In the genomic region with DNA sequence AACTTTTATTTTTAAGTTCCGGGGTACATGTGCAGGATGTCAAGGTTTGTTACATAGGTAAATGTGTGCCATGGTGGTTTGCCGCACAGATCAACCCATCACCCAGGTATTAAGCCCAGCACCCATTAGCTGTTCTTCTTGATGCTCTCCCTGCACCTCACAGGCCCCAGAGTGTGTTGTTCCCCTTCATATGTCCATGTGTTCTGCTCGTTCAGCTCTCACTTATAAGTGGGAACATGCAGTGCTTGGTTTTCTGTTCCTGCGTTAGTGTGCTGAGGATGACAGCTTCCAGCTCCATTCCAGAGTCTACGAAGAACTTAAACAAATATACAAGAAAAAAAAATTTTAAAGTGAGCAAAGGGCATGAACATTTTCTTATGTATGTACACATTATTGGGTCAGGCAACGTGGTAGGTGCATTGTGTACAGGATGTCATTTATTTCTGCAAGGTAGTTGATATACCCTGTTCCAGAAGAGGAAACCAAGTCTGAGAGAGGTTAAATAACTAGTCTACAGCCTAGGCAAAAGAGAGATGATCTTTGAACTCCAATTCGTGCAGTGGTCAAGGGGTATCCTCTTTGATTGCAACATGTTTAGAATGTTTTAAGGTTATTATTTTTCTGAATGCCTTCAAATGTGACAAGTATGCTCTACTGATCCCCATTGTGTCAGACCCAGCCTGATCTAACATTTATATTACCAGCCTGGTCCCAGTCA, we compare ENCODE assay signal across 19 cellular contexts. TPM values are rescaled to one million over a fixed set of nuclear protein-coding genes. Genes with fewer than 3 reads are reported as not detected.
DNase-seq lines count a peak whose midpoint lies in the region; ATAC-seq, FAIRE-seq and TF ChIP-seq lines count a peak whose summit lies in the region.
"Had no signal": no experiment of that assay in that cellular context is flagged by ENCODE, and none has a peak within 500 bp of the region (broad histone marks: within the 10 kb centered on the region; RNA-seq: fewer than 3 reads in every experiment).

No MANE protein-coding gene starts in this region.

- BruUV-seq in HepG2 (replicated peaks; lab: Mats Ljungman, UMichigan), result no TSS peak

- TF ChIP-seq CTCF in H1 (IDR thresholded peaks at IDR 0.05; ENCODE audit: control extremely low read depth in 1 of 3, insufficient read depth in 1 of 3, low read depth in 1 of 3, low read length in 3 of 3) (no peak), HepG2 (CRISPR knock-in tag; IDR thresholded peaks at IDR 0.05) (no peak), smooth muscle cell (IDR thresholded peaks at IDR 0.05; ENCODE audit: borderline replicate concordance, insufficient read depth, poor library complexity, severe bottlenecking) (no peak), H9 (conservative IDR thresholded peaks at IDR 0.05) (no peak)

- H3K56ac ChIP-seq in H1 (replicated peaks; ENCODE audit: insufficient read length, low read depth, low read length) (no peak overlapping the region), H9 (ENCODE audit: insufficient read length, low read depth, low read length) (no peak overlapping the region)

- POLR2A ChIA-PET in H1 (lab: Charles Lee; ENCODE audit: partially characterized antibody) (interaction anchor here (0.8 kb wide), 1 partner anchor 9 kb away, joined by 3 read pairs; a partner anchor contains a TSS), HepG2 (lab: Yijun Ruan, JAX) (interaction anchor here (1.7 kb wide), 1 partner anchor 8 kb away, joined by 12 read pairs; a partner anchor contains a TSS)

- H2BK5ac ChIP-seq in H1 (ENCODE audit: low read depth, low read length), result no peak overlapping the region
- no peak overlapping the region for H2BK5ac ChIP-seq in H9 (ENCODE audit: insufficient read length, low read length)

- 93% methylated on average over 7 of the region's 7 CpGs; no CpG with 5 or more reads in 1 of the 2 experiments for WGBS in H1 (ENCODE audit: extremely low coverage in 1 of 2, insufficient coverage in 1 of 2, insufficient read length in 1 of 2, insufficient replicate concordance in 2 of 2, low coverage in 1 of 2, low lambda C conversion rate in 2 of 2, missing lambda C conversion rate in 1 of 2), 2 experiments
- WGBS in HepG2 (ENCODE audit: low lambda C conversion rate), result 27% methylated on average over 7 of the region's 7 CpGs
- 82% methylated on average over 7 of the region's 7 CpGs for WGBS in smooth muscle cell (ENCODE audit: low lambda C conversion rate)
- WGBS in H9 (ENCODE audit: extremely low coverage, insufficient read length, low lambda C conversion rate), result no CpG with 5 or more reads among the region's 7 CpGs

- H3T11ph ChIP-seq in H9 (ENCODE audit: low read length), result no peak overlapping the region

- no peaks in the 10 kb centered on the region for H3K79me1 ChIP-seq in H1 (ENCODE audit: low read depth, low read length)
- H3K79me1 ChIP-seq in H9 (ENCODE audit: insufficient read depth, low read depth, low read length, poor library complexity, severe bottlenecking), result no peaks in the 10 kb centered on the region

- TF ChIP-seq POLR2A in H1 (IDR thresholded peaks at IDR 0.05; ENCODE audit: control extremely low read depth in 1 of 2, low read depth in 2 of 2, low read length in 2 of 2), result no peak
- no peak for TF ChIP-seq POLR2A in HepG2 (IDR thresholded peaks at IDR 0.05; ENCODE audit: insufficient read depth in 1 of 2, low read depth in 2 of 2, low read length in 2 of 2)

- no peaks in the 10 kb centered on the region for H3K27me3 ChIP-seq in H1 (replicated peaks in 1 of 4; ENCODE audit: control insufficient read depth in 3 of 4, extremely low read depth in 1 of 4, insufficient read depth in 3 of 4, low read length in 3 of 4)
- H3K27me3 ChIP-seq in HepG2 (ENCODE audit: control insufficient read depth in 1 of 2, insufficient read depth in 2 of 2, low read length in 2 of 2), result no peaks in the 10 kb centered on the region
- H3K27me3 ChIP-seq in smooth muscle cell (ENCODE audit: low read depth), result no peaks in the 10 kb centered on the region
- H3K27me3 ChIP-seq in H9 (ENCODE audit: insufficient read depth, low read length), result no peaks in the 10 kb centered on the region
- H3K27me3 ChIP-seq: BLaER1 had no signal

- H3K4me3 Mint-ChIP-seq in stimulated activated memory B cell treated with anti-CD40 and anti-IgM and Interleukin-4, amounts not matched to agents 10 μg/mL and 1 μg/mL and 100 μg/mL, for 72 hours, result no peak overlapping the region
- H3K4me3 Mint-ChIP-seq in H9, result no peak overlapping the region
- H3K4me3 Mint-ChIP-seq: CD14-positive monocyte; CD4-positive, alpha-beta memory T cell; IgD-negative memory B cell had no signal

- H3K9ac ChIP-seq in H1 (replicated peaks in 1 of 4; ENCODE audit: extremely low read depth in 1 of 4, low read depth in 3 of 4, low read length in 3 of 4), result no peak overlapping the region
- H3K9ac ChIP-seq in HepG2 (ENCODE audit: insufficient read depth, low read depth, low read length), result no peak overlapping the region
- no peak overlapping the region for H3K9ac ChIP-seq in smooth muscle cell (ENCODE audit: low read depth)
- no peak overlapping the region for H3K9ac ChIP-seq in H9 (ENCODE audit: extremely low read depth, insufficient read length, low read length)
- H3K9ac ChIP-seq: BLaER1 had no signal

- H3K4me1 Mint-ChIP-seq in stimulated activated memory B cell treated with anti-CD40 and anti-IgM and Interleukin-4, amounts not matched to agents 10 μg/mL and 1 μg/mL and 100 μg/mL, for 72 hours, result no peaks in the 10 kb centered on the region
- H3K4me1 Mint-ChIP-seq in H9, result peaks cover 12 to 16% of the 10 kb centered on the region in 2 experiments
- H3K4me1 Mint-ChIP-seq: CD4-positive, alpha-beta memory T cell had no signal

- H2BK15ac ChIP-seq in H1 (ENCODE audit: low read length) (no peak overlapping the region), H9 (ENCODE audit: low read depth, low read length) (no peak overlapping the region)

- no peaks in the 10 kb centered on the region for H3F3A ChIP-seq in smooth muscle cell (ENCODE audit: low read depth)

- H3K18ac ChIP-seq in H1 (ENCODE audit: extremely low read depth, low read length), result no peak overlapping the region
- H3K18ac ChIP-seq in H9 (ENCODE audit: insufficient read length, low read depth, low read length), result no peak overlapping the region

- H2BK12ac ChIP-seq in H1 (ENCODE audit: low read depth, low read length) (no peak overlapping the region), H9 (ENCODE audit: insufficient read length, low read depth, low read length) (no peak overlapping the region)

- H2BK120ac ChIP-seq in H1 (replicated peaks; ENCODE audit: low read depth, low read length) (no peak overlapping the region), H9 (ENCODE audit: low read depth, low read length, poor library complexity, severe bottlenecking) (no peak overlapping the region)

- H3K4me3 ChIP-seq in H1 (ENCODE audit: extremely low read depth in 1 of 4, insufficient read depth in 2 of 4, low read depth in 3 of 4, low read length in 4 of 4), result no peak overlapping the region
- no peak overlapping the region; a peak in 1 of 6 replicates for H3K4me3 ChIP-seq in HepG2 (replicated peaks in 1 of 3; ENCODE audit: insufficient read depth in 1 of 3, low read depth in 2 of 3, low read length in 3 of 3)
- H3K4me3 ChIP-seq in smooth muscle cell, result no peak overlapping the region
- H3K4me3 ChIP-seq: BLaER1 had no signal

- intact Hi-C loops in Right ventricle myocardium superior (cut with DNase I), result no loop called here
- intact Hi-C loops in left cardiac atrium (cut with DNase I), result no loop called here
- intact Hi-C loops in HepG2 (cut with micrococcal nuclease; ENCODE audit: unreplicated experiment), result no loop called here

- H3K27ac ChIP-seq in H1 (ENCODE audit: low read depth, low read length) (no peak overlapping the region), HepG2 (ENCODE audit: extremely low read length, insufficient read depth, low read length) (no peak overlapping the region), smooth muscle cell (ENCODE audit: low read depth) (no peak overlapping the region), H9 (ENCODE audit: insufficient read length, low read depth, low read length) (no peak overlapping the region)
- H3K27ac ChIP-seq: BLaER1, HL-60 had no signal

- ATAC-seq in Right ventricle myocardium superior (ENCODE audit: poor library complexity) (peak; percentile 75), left cardiac atrium (no peak), HepG2 (peak; percentile 62)
- no peak for ATAC-seq in stimulated activated memory B cell treated with anti-CD40 and anti-IgM and Interleukin-4, amounts not matched to agents 10 μg/mL and 1 μg/mL and 100 μg/mL, for 72 hours

- in situ Hi-C loops in HepG2 (cut with HindIII; ENCODE audit: extremely low pct_ligation_motif_present, low pct_unique_long_range_greater_than_20kb), result no loop called here

- no peaks in the 10 kb centered on the region for H3K79me2 ChIP-seq in H1 (ENCODE audit: control insufficient read depth in 1 of 2, insufficient read depth in 2 of 2, low read length in 2 of 2)
- no peaks in the 10 kb centered on the region for H3K79me2 ChIP-seq in HepG2 (ENCODE audit: insufficient read depth, low read length)
- no peaks in the 10 kb centered on the region for H3K79me2 ChIP-seq in smooth muscle cell (ENCODE audit: low read depth)
- no peaks in the 10 kb centered on the region for H3K79me2 ChIP-seq in H9 (ENCODE audit: insufficient read depth, low read length)

- H3K23ac ChIP-seq in H1 (ENCODE audit: insufficient read length) (no peak overlapping the region), H9 (ENCODE audit: insufficient read length, low read depth, low read length) (no peak overlapping the region)

- TF ChIP-seq EP300 in H1 (IDR thresholded peaks at IDR 0.05; ENCODE audit: borderline replicate concordance in 1 of 2, low read depth in 2 of 2, low read length in 2 of 2) (no peak), HepG2 (IDR thresholded peaks at IDR 0.05; ENCODE audit: low read depth in 2 of 2, low read length in 2 of 2) (no peak), HepG2 (CRISPR knock-in tag; IDR thresholded peaks at IDR 0.05; ENCODE audit: borderline replicate concordance) (no peak)

- H3K4me1 ChIP-seq in H1 (replicated peaks in 1 of 4; ENCODE audit: control insufficient read depth in 3 of 4, insufficient read depth in 4 of 4, low read length in 3 of 4) (peaks cover 0 to under 1% (median under 1%) of the 10 kb centered on the region in 4 experiments; a peak in 3 of 7 replicates), HepG2 (ENCODE audit: insufficient read depth, low read length) (peaks cover 24% of the 10 kb centered on the region), smooth muscle cell (ENCODE audit: low read depth) (no peaks in the 10 kb centered on the region), H9 (ENCODE audit: insufficient read depth, low read length) (peaks cover 3% of the 10 kb centered on the region; the same call in 1 of the 2 replicates)

- no peak overlapping the region for H4K5ac ChIP-seq in H1 (ENCODE audit: insufficient read length, low read depth, low read length)
- no peak overlapping the region for H4K5ac ChIP-seq in H9 (ENCODE audit: insufficient read length, low read depth, low read length)

- H2AK5ac ChIP-seq in H1 (ENCODE audit: low read depth, low read length) (no peak overlapping the region), H9 (ENCODE audit: insufficient read length, low read length) (no peak overlapping the region)

- no peaks in the 10 kb centered on the region for H3K27me3 Mint-ChIP-seq in stimulated activated memory B cell treated with anti-CD40 and anti-IgM and Interleukin-4, amounts not matched to agents 10 μg/mL and 1 μg/mL and 100 μg/mL, for 72 hours
- H3K27me3 Mint-ChIP-seq in H9 (ENCODE audit: low read depth), result no peaks in the 10 kb centered on the region
- H3K27me3 Mint-ChIP-seq: IgD-negative memory B cell had no signal

- H4K8ac ChIP-seq in H1 (ENCODE audit: extremely low read depth, insufficient read depth, low read length) (no peak overlapping the region), H9 (replicated peaks; ENCODE audit: insufficient read length, low read depth, low read length) (no peak overlapping the region)

- no peak for FAIRE-seq in H1 (lab: Jason Lieb, UNC)
- no peak for FAIRE-seq in HepG2 (lab: Jason Lieb, UNC)
- FAIRE-seq: GM12892, GM18507 had no signal

- no peaks in the 10 kb centered on the region for H3K36me3 Mint-ChIP-seq in stimulated activated memory B cell treated with anti-CD40 and anti-IgM and Interleukin-4, amounts not matched to agents 10 μg/mL and 1 μg/mL and 100 μg/mL, for 72 hours
- no peaks in the 10 kb centered on the region for H3K36me3 Mint-ChIP-seq in H9 (ENCODE audit: insufficient read depth in 1 of 3, low read depth in 3 of 3)
- H3K36me3 Mint-ChIP-seq: CD14-positive monocyte; CD4-positive, alpha-beta memory T cell; IgD-negative memory B cell had no signal

- H2AFZ ChIP-seq in H1 (ENCODE audit: low read length), result no peak overlapping the region
- H2AFZ ChIP-seq in HepG2 (ENCODE audit: low read length), result no peak overlapping the region
- H2AFZ ChIP-seq in smooth muscle cell (ENCODE audit: low read depth), result no peak overlapping the region
- H2AFZ ChIP-seq in H9 (ENCODE audit: low read length), result no peak overlapping the region

- no peaks in the 10 kb centered on the region for H4K20me1 ChIP-seq in H1 (replicated peaks in 1 of 2; ENCODE audit: control insufficient read depth in 1 of 2, insufficient read depth in 2 of 2, low read length in 2 of 2)
- H4K20me1 ChIP-seq in HepG2 (ENCODE audit: insufficient read depth, low read length), result no peaks in the 10 kb centered on the region
- no peaks in the 10 kb centered on the region for H4K20me1 ChIP-seq in smooth muscle cell (ENCODE audit: low read depth)
- no peaks in the 10 kb centered on the region for H4K20me1 ChIP-seq in H9 (ENCODE audit: control insufficient read depth, insufficient read depth, insufficient read length)
- H4K20me1 ChIP-seq: BLaER1 had no signal

- H3K27ac Mint-ChIP-seq in stimulated activated memory B cell treated with anti-CD40 and anti-IgM and Interleukin-4, amounts not matched to agents 10 μg/mL and 1 μg/mL and 100 μg/mL, for 72 hours, result no peak overlapping the region
- no peak overlapping the region for H3K27ac Mint-ChIP-seq in H9
- H3K27ac Mint-ChIP-seq: CD14-positive monocyte; CD4-positive, alpha-beta memory T cell; IgD-negative memory B cell had no signal

- H3K14ac ChIP-seq in H1 (ENCODE audit: insufficient read length), result no peak overlapping the region
- H3K14ac ChIP-seq in H9 (ENCODE audit: insufficient read depth, low read length), result no peak overlapping the region

- H3K36me3 ChIP-seq in H1 (ENCODE audit: control insufficient read depth in 2 of 4, insufficient read depth in 4 of 4, low read length in 3 of 4) (no peaks in the 10 kb centered on the region), HepG2 (replicated peaks in 1 of 2; ENCODE audit: control insufficient read depth in 1 of 2, insufficient read depth in 2 of 2, low read length in 2 of 2) (no peaks in the 10 kb centered on the region), smooth muscle cell (ENCODE audit: low read depth) (no peaks in the 10 kb centered on the region)
- H3K36me3 ChIP-seq: BLaER1 had no signal

- H4K91ac ChIP-seq in H1 (replicated peaks; ENCODE audit: insufficient read length, low read length) (no peak overlapping the region), H9 (ENCODE audit: insufficient read length, low read depth, low read length) (no peak overlapping the region)

- no peak for TF ChIP-seq RAD21 in H1 (IDR thresholded peaks at IDR 0.05 in 1 of 2, conservative IDR thresholded peaks at IDR 0.05 in 1 of 2; ENCODE audit: low read depth in 2 of 2, low read length in 2 of 2)
- no peak for TF ChIP-seq RAD21 in HepG2 (CRISPR knock-in tag; IDR thresholded peaks at IDR 0.05)

- H3K9me3 Mint-ChIP-seq in stimulated activated memory B cell treated with anti-CD40 and anti-IgM and Interleukin-4, amounts not matched to agents 10 μg/mL and 1 μg/mL and 100 μg/mL, for 72 hours, result no peaks in the 10 kb centered on the region
- H3K9me3 Mint-ChIP-seq in H9, result no peaks in the 10 kb centered on the region
- H3K9me3 Mint-ChIP-seq: CD4-positive, alpha-beta memory T cell; IgD-negative memory B cell had no signal

- no peak overlapping the region for H3K4me2 ChIP-seq in H1 (ENCODE audit: insufficient read depth in 1 of 2, low read depth in 2 of 2, low read length in 2 of 2)
- peak overlapping the region; percentile 37 for H3K4me2 ChIP-seq in HepG2 (ENCODE audit: low read depth, low read length)
- no peak overlapping the region for H3K4me2 ChIP-seq in smooth muscle cell
- no peak overlapping the region for H3K4me2 ChIP-seq in H9 (ENCODE audit: insufficient read depth, insufficient read length, low read length)
- H3K4me2 ChIP-seq: BLaER1 had no signal

- 0 out of 2 replicates have a peak overlapping the region, but pooled peaks have one; percentile 9 for H2BK20ac ChIP-seq in H1 (ENCODE audit: low read length)
- H2BK20ac ChIP-seq in H9 (ENCODE audit: low read depth, low read length, poor library complexity, severe bottlenecking), result no peak overlapping the region

- CTCF ChIA-PET in H1 (lab: Charles Lee; ENCODE audit: partially characterized antibody), result interaction anchor here (0.6 to 1.6 kb wide), 3 partner anchors 25 to 90 kb away, joined by 3 to 4 read pairs (median 3); no protein-coding TSS in a partner anchor
- CTCF ChIA-PET in HepG2 (lab: Yijun Ruan, JAX; ENCODE audit: low intra/inter-chr PET ratio, low total read pairs), result no interaction called here

- H3K23me2 ChIP-seq in H1 (ENCODE audit: low read depth, low read length) (no peaks in the 10 kb centered on the region), H9 (ENCODE audit: insufficient read length, low read depth, low read length, poor library complexity, severe bottlenecking) (no peaks in the 10 kb centered on the region)

- no peak for DNase-seq in Right ventricle myocardium superior
- no peak for DNase-seq in left cardiac atrium
- no peak for DNase-seq in H1 (ENCODE audit: low read depth in 1 of 2, low spot score in 2 of 2)
- DNase-seq in HepG2 (ENCODE audit: low spot score), result no peak
- DNase-seq in smooth muscle cell (lab: John Stamatoyannopoulos, UW; ENCODE audit: unreplicated experiment), result no peak
- no peak for DNase-seq in H9
- DNase-seq: 8988T; CD4-positive, alpha-beta memory T cell; DMS153; DMS79; GDM1; HCEC 1CT had no signal

- H3K9me3 ChIP-seq in H1 (ENCODE audit: insufficient read depth in 2 of 2, low read depth in 1 of 2, low read length in 1 of 2) (no peaks in the 10 kb centered on the region), HepG2 (ENCODE audit: low read length) (no peaks in the 10 kb centered on the region), smooth muscle cell (replicated peaks; ENCODE audit: low read depth) (no peaks in the 10 kb centered on the region), H9 (ENCODE audit: control insufficient read depth, low read depth, low read length) (no peaks in the 10 kb centered on the region)
- H3K9me3 ChIP-seq: BLaER1 had no signal

- H3K4ac ChIP-seq in H1 (replicated peaks; ENCODE audit: insufficient read length, low read depth, low read length) (no peak overlapping the region), H9 (ENCODE audit: low read depth, low read length) (no peak overlapping the region)

RNA-seq across cellular contexts. Expression of a gene that starts 8.7 kb away (rescaled TPM):
- total RNA-seq in Right ventricle myocardium superior (116 TPM), left cardiac atrium (10 to 100 TPM; 73.2 to 76.0 TPM), HepG2 (2016; rRNA removed; fragmentation: Illumina TruSeq; extraction: Trizol) (29.8 and 37.6 TPM in 2 replicates), smooth muscle cell (23.8 and 30.0 TPM in 2 replicates), H9 (2021) (41.7 and 49.2 TPM in 2 replicates)
- 45.2 and 51.2 TPM in 2 replicates for total RNA-seq in H1 (2021; fragmentation: NEBNext Ultra II Directional; extraction: Animal tissue kit (Norgen Biotek cat#: 25700))
- polyA plus RNA-seq in H1 (2011; rRNA removed) (6.6 and 14.0 TPM in 2 replicates), HepG2 (2011; rRNA removed) (20.4 and 23.3 TPM in 2 replicates), smooth muscle cell (12.5 and 17.5 TPM in 2 replicates)
- 14.5 TPM for polyA plus RNA-seq in H1 (2011; cell fraction: cytosol; rRNA removed)
- polyA plus RNA-seq in H1 (2011; cell fraction: nucleus; rRNA removed), result 8.7 TPM
- 26.6 to 38.7 TPM (median 31.2 TPM) in 4 replicates for polyA plus RNA-seq in H1 (2012, experiment 1 of 2)
- 7.8 TPM for polyA plus RNA-seq in H1 (2012, experiment 2 of 2)
- 26.5 TPM for polyA plus RNA-seq in H1 (2013, experiment 1 of 2)
- 28.0 TPM for polyA plus RNA-seq in H1 (2013, experiment 2 of 2)
- polyA minus RNA-seq in H1 (2011; rRNA and poly(A)+ RNA removed), result 54.8 and 71.9 TPM in 2 replicates
- polyA minus RNA-seq in H1 (2011; cell fraction: cytosol; rRNA and poly(A)+ RNA removed), result 20.6 TPM
- 26.6 TPM for polyA minus RNA-seq in H1 (2011; cell fraction: nucleus; rRNA and poly(A)+ RNA removed)
- total RNA-seq in HepG2 (2016; cell fraction: cytosol; rRNA removed; fragmentation: Illumina TruSeq; extraction: Trizol; ENCODE audit: low read depth), result 12.6 and 12.8 TPM in 2 replicates
- total RNA-seq in HepG2 (2016; cell fraction: insoluble cytoplasmic fraction; rRNA removed; fragmentation: Illumina TruSeq; extraction: Trizol), result 27.0 and 34.6 TPM in 2 replicates
- 36.5 and 40.3 TPM in 2 replicates for total RNA-seq in HepG2 (2016; cell fraction: membrane; rRNA removed; fragmentation: Illumina TruSeq; extraction: Trizol)
- 23.7 and 28.3 TPM in 2 replicates for total RNA-seq in HepG2 (2016; cell fraction: nucleus; rRNA removed; fragmentation: Illumina TruSeq; extraction: Trizol)
- polyA plus RNA-seq in HepG2 (2011; cell fraction: cytosol; rRNA removed), result 6.8 and 14.1 TPM in 2 replicates
- 13.7 and 18.0 TPM in 2 replicates for polyA plus RNA-seq in HepG2 (2011; cell fraction: nucleus; rRNA removed)
- polyA plus RNA-seq in HepG2 (2012), result 29.6 and 41.4 TPM in 2 replicates
- 9.4 and 10.8 TPM in 2 replicates for polyA plus RNA-seq in HepG2 (2016; cell fraction: cytosol; fragmentation: Illumina TruSeq; extraction: Trizol; ENCODE audit: low read depth)
- polyA plus RNA-seq in HepG2 (2016; cell fraction: insoluble cytoplasmic fraction; fragmentation: Illumina TruSeq; extraction: Trizol; ENCODE audit: low read depth), result 30.9 and 34.7 TPM in 2 replicates
- polyA plus RNA-seq in HepG2 (2016; cell fraction: membrane; fragmentation: Illumina TruSeq; extraction: Trizol; ENCODE audit: low read depth), result 23.2 and 25.1 TPM in 2 replicates
- 42.0 and 44.4 TPM in 2 replicates for polyA plus RNA-seq in HepG2 (2016; cell fraction: nucleus; fragmentation: Illumina TruSeq; extraction: Trizol; ENCODE audit: insufficient read depth, low read depth)
- polyA minus RNA-seq in HepG2 (2011; rRNA and poly(A)+ RNA removed; ENCODE audit: low replicate concordance), result 36.9 and 46.4 TPM in 2 replicates
- polyA minus RNA-seq in HepG2 (2011; cell fraction: cytosol; rRNA and poly(A)+ RNA removed), result 25.6 and 32.2 TPM in 2 replicates
- polyA minus RNA-seq in HepG2 (2011; cell fraction: nucleus; rRNA and poly(A)+ RNA removed), result 49.9 and 56.8 TPM in 2 replicates

Comparison
In these comparisons a context has a peak if more than half of its experiments do, and no peak if none do; other contexts are left out.
1. ATAC-seq: peak in Right ventricle myocardium superior (single experiment) and HepG2 (single experiment); none in left cardiac atrium (0 of 2) and stimulated activated memory B cell treated with anti-CD40 and anti-IgM and Interleukin-4, amounts not matched to agents 10 μg/mL and 1 μg/mL and 100 μg/mL, for 72 hours (single experiment).